1 cellular context compared by ENCODE assay signal in the genomic region with DNA sequence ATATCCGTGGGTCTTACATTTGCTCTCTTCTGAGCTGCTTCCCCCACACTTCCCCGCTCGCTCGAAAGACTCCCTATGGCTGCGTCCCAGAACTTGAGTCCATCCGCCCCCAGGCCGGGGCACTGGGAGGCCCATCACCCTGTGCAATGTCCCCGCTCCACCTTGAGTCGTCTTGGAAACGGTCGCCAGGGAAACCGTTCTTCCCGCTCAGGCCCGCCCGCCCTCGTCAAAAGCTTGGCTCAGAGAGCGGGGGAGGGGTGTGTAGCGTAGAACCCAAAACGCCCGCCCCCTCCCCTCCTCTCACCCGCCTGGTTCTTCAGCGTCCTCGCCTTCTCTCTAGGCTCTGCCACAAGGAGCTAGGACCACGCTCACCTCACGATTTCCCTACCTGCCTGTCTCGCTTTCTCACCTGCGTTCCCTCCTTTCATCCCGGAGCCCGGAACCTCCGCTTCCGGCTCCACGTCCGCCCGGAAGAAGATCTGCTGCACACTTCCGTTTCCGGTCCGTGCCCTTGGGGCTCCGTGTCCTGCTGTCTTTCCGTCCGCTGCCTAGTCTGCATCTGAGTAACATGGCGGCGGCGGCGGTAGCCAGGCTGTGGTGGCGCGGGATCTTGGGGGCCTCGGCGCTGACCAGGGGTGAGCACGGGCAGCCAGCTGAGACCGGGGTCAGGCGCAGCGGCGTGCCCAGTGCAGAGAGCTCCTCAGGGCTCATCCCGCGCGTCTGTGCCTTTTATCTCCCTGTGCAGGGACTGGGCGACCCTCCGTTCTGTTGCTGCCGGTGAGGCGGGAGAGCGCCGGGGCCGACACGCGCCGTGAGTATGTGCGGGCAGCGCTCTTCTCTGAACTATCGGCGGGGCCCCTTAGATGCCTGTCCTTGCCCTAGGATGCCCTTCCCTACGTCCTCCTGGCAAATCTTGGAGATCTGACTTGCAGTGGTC.
A peak's percentile ranks its signal among the peaks of the same experiment; 100 is the strongest.
TF ChIP-seq lines count a peak whose summit lies in the region.

A gene (minus strand): TSS at position 447 of the 937 bp plus-strand sequence. CDS start 19 bp downstream, at position 428.
A gene (plus strand): TSS at position 551 of the 937 bp plus-strand sequence. CDS start 18 bp downstream, at position 569.

TF ChIP-seq in K562, 482 proteins besides CTCF, POLR2A, EP300 and RAD21 (continued from another document):
- TF ChIP-seq, protein P1, sequence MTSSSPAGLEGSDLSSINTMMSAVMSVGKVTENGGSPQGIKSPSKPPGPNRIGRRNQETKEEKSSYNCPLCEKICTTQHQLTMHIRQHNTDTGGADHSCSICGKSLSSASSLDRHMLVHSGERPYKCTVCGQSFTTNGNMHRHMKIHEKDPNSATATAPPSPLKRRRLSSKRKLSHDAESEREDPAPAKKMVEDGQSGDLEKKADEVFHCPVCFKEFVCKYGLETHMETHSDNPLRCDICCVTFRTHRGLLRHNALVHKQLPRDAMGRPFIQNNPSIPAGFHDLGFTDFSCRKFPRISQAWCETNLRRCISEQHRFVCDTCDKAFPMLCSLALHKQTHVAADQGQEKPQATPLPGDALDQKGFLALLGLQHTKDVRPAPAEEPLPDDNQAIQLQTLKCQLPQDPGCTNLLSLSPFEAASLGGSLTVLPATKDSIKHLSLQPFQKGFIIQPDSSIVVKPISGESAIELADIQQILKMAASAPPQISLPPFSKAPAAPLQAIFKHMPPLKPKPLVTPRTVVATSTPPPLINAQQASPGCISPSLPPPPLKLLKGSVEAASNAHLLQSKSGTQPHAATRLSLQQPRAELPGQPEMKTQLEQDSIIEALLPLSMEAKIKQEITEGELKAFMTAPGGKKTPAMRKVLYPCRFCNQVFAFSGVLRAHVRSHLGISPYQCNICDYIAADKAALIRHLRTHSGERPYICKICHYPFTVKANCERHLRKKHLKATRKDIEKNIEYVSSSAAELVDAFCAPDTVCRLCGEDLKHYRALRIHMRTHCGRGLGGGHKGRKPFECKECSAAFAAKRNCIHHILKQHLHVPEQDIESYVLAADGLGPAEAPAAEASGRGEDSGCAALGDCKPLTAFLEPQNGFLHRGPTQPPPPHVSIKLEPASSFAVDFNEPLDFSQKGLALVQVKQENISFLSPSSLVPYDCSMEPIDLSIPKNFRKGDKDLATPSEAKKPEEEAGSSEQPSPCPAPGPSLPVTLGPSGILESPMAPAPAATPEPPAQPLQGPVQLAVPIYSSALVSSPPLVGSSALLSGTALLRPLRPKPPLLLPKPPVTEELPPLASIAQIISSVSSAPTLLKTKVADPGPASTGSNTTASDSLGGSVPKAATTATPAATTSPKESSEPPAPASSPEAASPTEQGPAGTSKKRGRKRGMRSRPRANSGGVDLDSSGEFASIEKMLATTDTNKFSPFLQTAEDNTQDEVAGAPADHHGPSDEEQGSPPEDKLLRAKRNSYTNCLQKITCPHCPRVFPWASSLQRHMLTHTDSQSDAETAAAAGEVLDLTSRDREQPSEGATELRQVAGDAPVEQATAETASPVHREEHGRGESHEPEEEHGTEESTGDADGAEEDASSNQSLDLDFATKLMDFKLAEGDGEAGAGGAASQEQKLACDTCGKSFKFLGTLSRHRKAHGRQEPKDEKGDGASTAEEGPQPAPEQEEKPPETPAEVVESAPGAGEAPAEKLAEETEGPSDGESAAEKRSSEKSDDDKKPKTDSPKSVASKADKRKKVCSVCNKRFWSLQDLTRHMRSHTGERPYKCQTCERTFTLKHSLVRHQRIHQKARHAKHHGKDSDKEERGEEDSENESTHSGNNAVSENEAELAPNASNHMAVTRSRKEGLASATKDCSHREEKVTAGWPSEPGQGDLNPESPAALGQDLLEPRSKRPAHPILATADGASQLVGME (CRISPR knock-in tag; IDR thresholded peaks at IDR 0.05) = peak; percentile 90
- TF ChIP-seq HDAC1 (IDR thresholded peaks at IDR 0.05) (peak; percentile 87 to 95; a peak in 3 of 4 replicates), CCAR2 (IDR thresholded peaks at IDR 0.05; ENCODE audit: low read depth, low read length) (0 out of 2 replicates have a peak, but pooled peaks have one; percentile 84), TCF3 (CRISPR knock-in tag; IDR thresholded peaks at IDR 0.05) (peak; percentile 39), RHOXF2B (CRISPR knock-in tag; conservative IDR thresholded peaks at IDR 0.05) (peak; percentile 56; the same call in 1 of the 2 replicates), ZNF785 (CRISPR knock-in tag; IDR thresholded peaks at IDR 0.05) (no peak), TAF15 (IDR thresholded peaks at IDR 0.05; ENCODE audit: low read depth, low read length) (no peak), MAFG (tag; conservative IDR thresholded peaks at IDR 0.05) (no peak)
- TF ChIP-seq, protein P2, sequence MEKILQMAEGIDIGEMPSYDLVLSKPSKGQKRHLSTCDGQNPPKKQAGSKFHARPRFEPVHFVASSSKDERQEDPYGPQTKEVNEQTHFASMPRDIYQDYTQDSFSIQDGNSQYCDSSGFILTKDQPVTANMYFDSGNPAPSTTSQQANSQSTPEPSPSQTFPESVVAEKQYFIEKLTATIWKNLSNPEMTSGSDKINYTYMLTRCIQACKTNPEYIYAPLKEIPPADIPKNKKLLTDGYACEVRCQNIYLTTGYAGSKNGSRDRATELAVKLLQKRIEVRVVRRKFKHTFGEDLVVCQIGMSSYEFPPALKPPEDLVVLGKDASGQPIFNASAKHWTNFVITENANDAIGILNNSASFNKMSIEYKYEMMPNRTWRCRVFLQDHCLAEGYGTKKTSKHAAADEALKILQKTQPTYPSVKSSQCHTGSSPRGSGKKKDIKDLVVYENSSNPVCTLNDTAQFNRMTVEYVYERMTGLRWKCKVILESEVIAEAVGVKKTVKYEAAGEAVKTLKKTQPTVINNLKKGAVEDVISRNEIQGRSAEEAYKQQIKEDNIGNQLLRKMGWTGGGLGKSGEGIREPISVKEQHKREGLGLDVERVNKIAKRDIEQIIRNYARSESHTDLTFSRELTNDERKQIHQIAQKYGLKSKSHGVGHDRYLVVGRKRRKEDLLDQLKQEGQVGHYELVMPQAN (IDR thresholded peaks at IDR 0.05; ENCODE audit: borderline replicate concordance) = peak; percentile 94
- TF ChIP-seq, protein P3, sequence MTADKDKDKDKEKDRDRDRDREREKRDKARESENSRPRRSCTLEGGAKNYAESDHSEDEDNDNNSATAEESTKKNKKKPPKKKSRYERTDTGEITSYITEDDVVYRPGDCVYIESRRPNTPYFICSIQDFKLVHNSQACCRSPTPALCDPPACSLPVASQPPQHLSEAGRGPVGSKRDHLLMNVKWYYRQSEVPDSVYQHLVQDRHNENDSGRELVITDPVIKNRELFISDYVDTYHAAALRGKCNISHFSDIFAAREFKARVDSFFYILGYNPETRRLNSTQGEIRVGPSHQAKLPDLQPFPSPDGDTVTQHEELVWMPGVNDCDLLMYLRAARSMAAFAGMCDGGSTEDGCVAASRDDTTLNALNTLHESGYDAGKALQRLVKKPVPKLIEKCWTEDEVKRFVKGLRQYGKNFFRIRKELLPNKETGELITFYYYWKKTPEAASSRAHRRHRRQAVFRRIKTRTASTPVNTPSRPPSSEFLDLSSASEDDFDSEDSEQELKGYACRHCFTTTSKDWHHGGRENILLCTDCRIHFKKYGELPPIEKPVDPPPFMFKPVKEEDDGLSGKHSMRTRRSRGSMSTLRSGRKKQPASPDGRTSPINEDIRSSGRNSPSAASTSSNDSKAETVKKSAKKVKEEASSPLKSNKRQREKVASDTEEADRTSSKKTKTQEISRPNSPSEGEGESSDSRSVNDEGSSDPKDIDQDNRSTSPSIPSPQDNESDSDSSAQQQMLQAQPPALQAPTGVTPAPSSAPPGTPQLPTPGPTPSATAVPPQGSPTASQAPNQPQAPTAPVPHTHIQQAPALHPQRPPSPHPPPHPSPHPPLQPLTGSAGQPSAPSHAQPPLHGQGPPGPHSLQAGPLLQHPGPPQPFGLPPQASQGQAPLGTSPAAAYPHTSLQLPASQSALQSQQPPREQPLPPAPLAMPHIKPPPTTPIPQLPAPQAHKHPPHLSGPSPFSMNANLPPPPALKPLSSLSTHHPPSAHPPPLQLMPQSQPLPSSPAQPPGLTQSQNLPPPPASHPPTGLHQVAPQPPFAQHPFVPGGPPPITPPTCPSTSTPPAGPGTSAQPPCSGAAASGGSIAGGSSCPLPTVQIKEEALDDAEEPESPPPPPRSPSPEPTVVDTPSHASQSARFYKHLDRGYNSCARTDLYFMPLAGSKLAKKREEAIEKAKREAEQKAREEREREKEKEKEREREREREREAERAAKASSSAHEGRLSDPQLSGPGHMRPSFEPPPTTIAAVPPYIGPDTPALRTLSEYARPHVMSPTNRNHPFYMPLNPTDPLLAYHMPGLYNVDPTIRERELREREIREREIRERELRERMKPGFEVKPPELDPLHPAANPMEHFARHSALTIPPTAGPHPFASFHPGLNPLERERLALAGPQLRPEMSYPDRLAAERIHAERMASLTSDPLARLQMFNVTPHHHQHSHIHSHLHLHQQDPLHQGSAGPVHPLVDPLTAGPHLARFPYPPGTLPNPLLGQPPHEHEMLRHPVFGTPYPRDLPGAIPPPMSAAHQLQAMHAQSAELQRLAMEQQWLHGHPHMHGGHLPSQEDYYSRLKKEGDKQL (CRISPR knock-in tag; IDR thresholded peaks at IDR 0.05; ENCODE audit: borderline replicate concordance) = 0 out of 2 replicates have a peak, but pooled peaks have one; percentile 66
